2 cellular contexts compared by ENCODE assay signal in genomic region chr20:63714858-63715257, GRCh38.
TF ChIP-seq lines count a peak whose summit lies in the region.

No MANE protein-coding gene starts in this region.

TF ChIP-seq in HEK293, 187 proteins besides CTCF, POLR2A, EP300 and RAD21:
- TF ChIP-seq ZNF571 (tag by site-specific recombination; IDR thresholded peaks at IDR 0.05) (no peak), ZNF621 (tag by site-specific recombination; IDR thresholded peaks at IDR 0.05) (no peak), ZNF558 (tag by site-specific recombination; IDR thresholded peaks at IDR 0.05) (no peak), ZNF211 (tag by site-specific recombination; IDR thresholded peaks at IDR 0.05; ENCODE audit: low read depth) (peak; percentile 78), ELK4 (IDR thresholded peaks at IDR 0.05; ENCODE audit: borderline replicate concordance, low read depth, low read length) (no peak), ZBTB8A (tag by site-specific recombination; IDR thresholded peaks at IDR 0.05) (no peak)

TF ChIP-seq in K562, 482 proteins besides CTCF, POLR2A, EP300 and RAD21:
- TF ChIP-seq FOXO4 (CRISPR knock-in tag; IDR thresholded peaks at IDR 0.05), result no peak
- no peak for TF ChIP-seq ZNF217 (CRISPR knock-in tag; IDR thresholded peaks at IDR 0.05)
- TF ChIP-seq MYNN (IDR thresholded peaks at IDR 0.05), result no peak
- TF ChIP-seq MYNN (CRISPR knock-in tag; IDR thresholded peaks at IDR 0.05), result no peak
- TF ChIP-seq POLR2AphosphoS5 (IDR thresholded peaks at IDR 0.05; ENCODE audit: control insufficient read depth, insufficient read depth, low read depth, low read length), result no peak
- TF ChIP-seq ZC3H8 (IDR thresholded peaks at IDR 0.05), result no peak
- peak; percentile 91 for TF ChIP-seq ZNF324 (CRISPR knock-in tag; IDR thresholded peaks at IDR 0.05)
- TF ChIP-seq TRIM24 (IDR thresholded peaks at IDR 0.05), result 0 out of 4 replicates have a peak, but pooled peaks of 1 of the 2 experiments have one; percentile 10
- no peak for TF ChIP-seq FIP1L1 (IDR thresholded peaks at IDR 0.05; ENCODE audit: low read depth, low read length, poor library complexity, severe bottlenecking)
- TF ChIP-seq SMARCC2 (IDR thresholded peaks at IDR 0.05; ENCODE audit: low read depth), result no peak
- peak; percentile 47 for TF ChIP-seq ZNF280A (IDR thresholded peaks at IDR 0.05; ENCODE audit: low read depth, partially characterized antibody)
